ENCODE assay signal across 14 cellular contexts in the genomic region with DNA sequence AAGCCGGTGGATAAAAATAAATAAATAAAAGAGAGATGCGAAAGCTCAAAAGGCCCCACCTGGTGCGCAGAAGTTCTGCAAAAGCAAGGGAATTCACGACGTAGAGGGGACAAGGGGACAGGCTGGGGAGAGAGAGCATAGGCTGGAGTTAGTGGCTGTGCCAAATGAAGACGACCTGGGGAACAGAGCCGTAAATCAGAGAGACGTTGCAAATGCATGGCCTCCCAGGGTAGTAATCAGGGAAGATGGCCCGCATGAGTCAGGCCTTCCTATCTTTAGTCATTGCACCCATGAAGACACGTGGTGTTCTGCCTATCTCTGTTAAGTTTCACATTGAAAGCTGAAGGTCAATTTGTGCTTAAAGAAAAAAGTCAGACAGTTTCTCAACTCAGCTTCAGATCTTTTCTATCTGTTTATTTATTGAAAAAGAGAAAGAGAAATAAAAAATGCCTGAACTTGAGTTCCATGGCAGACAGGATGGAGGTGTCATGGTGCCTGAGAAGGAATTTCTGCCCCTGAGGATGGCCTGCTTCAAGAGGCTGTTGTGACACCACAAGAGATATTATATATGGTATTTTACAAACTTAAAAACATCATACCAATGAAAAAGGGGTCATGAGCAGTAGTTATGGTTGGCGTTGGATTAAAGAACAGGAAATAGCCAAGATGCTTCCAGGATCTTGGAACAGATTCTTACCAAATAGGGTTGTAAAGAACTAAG.
DNase-seq lines count a peak whose midpoint lies in the region; ATAC-seq and TF ChIP-seq lines count a peak whose summit lies in the region.
"Had no signal": no experiment of that assay in that cellular context is flagged by ENCODE, and none has a peak within 500 bp of the region (broad histone marks: within the 10 kb centered on the region; RNA-seq: fewer than 3 reads in every experiment).

No MANE protein-coding gene starts in this region.

- no peak for TF ChIP-seq EP300 in suprapubic skin (IDR thresholded peaks at IDR 0.05)

- H3K9ac ChIP-seq in adipocyte (ENCODE audit: low read length) (peak overlapping the region; percentile 19), subcutaneous abdominal adipose tissue (ENCODE audit: low read length in 5 of 5) (no peak overlapping the region)

- H3K9me3 ChIP-seq in adipocyte (ENCODE audit: control insufficient read depth, low read length) (no peaks in the 10 kb centered on the region), subcutaneous abdominal adipose tissue (ENCODE audit: control insufficient read depth in 5 of 5, low read length in 5 of 5) (no peaks in the 10 kb centered on the region), suprapubic skin (no peaks in the 10 kb centered on the region)

- peaks cover 0 to 4% of the 10 kb centered on the region in 2 donors for H3K9me3 Mint-ChIP-seq in activated naive CD4-positive, alpha-beta T cell treated with anti-CD3 and anti-CD28 coated beads, Interleukin-2, amount 50 U/mL, for 72 hours

- ATAC-seq in activated naive CD4-positive, alpha-beta T cell treated with anti-CD3 and anti-CD28 coated beads, Interleukin-2, amount 50 U/mL, for 72 hours, result peak; percentile 46 to 55
- ATAC-seq in HG03097 (IDR thresholded peaks at IDR 0.05; ENCODE audit: low FRiP score, unreplicated experiment), result no peak
- ATAC-seq: esophagus mucosa had no signal

- H3K27ac ChIP-seq in subcutaneous abdominal adipose tissue (ENCODE audit: low read depth, low read length) (peak overlapping the region; percentile 64), suprapubic skin (no peak overlapping the region)

- H3K4me1 ChIP-seq in adipocyte (ENCODE audit: control insufficient read depth, insufficient read depth, low read length), result peaks cover 48% of the 10 kb centered on the region
- peaks cover 0 to 28% (median 2%) of the 10 kb centered on the region in 5 donors for H3K4me1 ChIP-seq in subcutaneous abdominal adipose tissue (ENCODE audit: control insufficient read depth in 5 of 5, insufficient read depth in 5 of 5, low read length in 5 of 5)
- no peaks in the 10 kb centered on the region for H3K4me1 ChIP-seq in suprapubic skin

- DNase-seq in activated naive CD4-positive, alpha-beta T cell treated with anti-CD3 and anti-CD28 coated beads, Interleukin-2, amount 50 U/mL, for 72 hours (ENCODE audit: low spot score in 2 of 2), result no peak
- DNase-seq in activated naive CD4-positive, alpha-beta T cell (lab: John Stamatoyannopoulos, UW), result no peak
- peak; percentile 32 for DNase-seq in adipocyte (ENCODE audit: low read depth)
- DNase-seq in hepatic stellate cell (ENCODE audit: low spot score), result peak; percentile 21
- DNase-seq in suprapubic skin (ENCODE audit: low spot score in 2 of 2), result no peak
- DNase-seq in HPDE6-E6E7 (ENCODE audit: extremely low spot score), result no peak
- DNase-seq: activated T-cell treated with anti-CD3 and anti-CD28 coated beads for 4 hours, AML-193, NCI-H1092, NCI-H446 treated with DMSO at 0.1 percent for 48 hours, RPMI8226 had no signal

- peaks cover 0 to 10% of the 10 kb centered on the region in 2 donors for H3K36me3 Mint-ChIP-seq in activated naive CD4-positive, alpha-beta T cell treated with anti-CD3 and anti-CD28 coated beads, Interleukin-2, amount 50 U/mL, for 72 hours

- 76% methylated on average over 11 of the region's 11 CpGs for WGBS in suprapubic skin

- peak overlapping the region; percentile 39 for H3K4me3 ChIP-seq in adipocyte (ENCODE audit: low read length)
- no peak overlapping the region for H3K4me3 ChIP-seq in subcutaneous abdominal adipose tissue (ENCODE audit: low read depth in 1 of 5, low read length in 5 of 5)
- H3K4me3 ChIP-seq in suprapubic skin, result no peak overlapping the region

- H3K27me3 ChIP-seq in adipocyte (replicated peaks; ENCODE audit: control insufficient read depth, insufficient read depth, low read length) (no peaks in the 10 kb centered on the region), subcutaneous abdominal adipose tissue (ENCODE audit: control insufficient read depth in 5 of 5, insufficient read depth in 4 of 5, low read length in 5 of 5) (no peaks in the 10 kb centered on the region), suprapubic skin (no peaks in the 10 kb centered on the region)

- H3K36me3 ChIP-seq in adipocyte (ENCODE audit: control insufficient read depth, insufficient read depth, low read length, severe bottlenecking) (no peaks in the 10 kb centered on the region), subcutaneous abdominal adipose tissue (ENCODE audit: control insufficient read depth in 5 of 5, insufficient read depth in 5 of 5, low read length in 5 of 5) (no peaks in the 10 kb centered on the region), suprapubic skin (no peaks in the 10 kb centered on the region)

- TF ChIP-seq POLR2A in suprapubic skin (IDR thresholded peaks at IDR 0.05), result no peak

- H3K27ac Mint-ChIP-seq in activated naive CD4-positive, alpha-beta T cell treated with anti-CD3 and anti-CD28 coated beads, Interleukin-2, amount 50 U/mL, for 72 hours, result no peak overlapping the region

- TF ChIP-seq CTCF in suprapubic skin (IDR thresholded peaks at IDR 0.05), result no peak

Comparison
In these comparisons a context has a peak if more than half of its experiments do, and no peak if none do; other contexts are left out.
1. DNase-seq: peak in adipocyte (single experiment) and hepatic stellate cell (single experiment); none in activated naive CD4-positive, alpha-beta T cell treated with anti-CD3 and anti-CD28 coated beads, Interleukin-2, amount 50 U/mL, for 72 hours (0 of 2), activated naive CD4-positive, alpha-beta T cell (0 of 4), suprapubic skin (0 of 2) and HPDE6-E6E7 (single experiment).